ENCODE assay signal across 8 cellular contexts in genomic region chr11:77547863-77548551, GRCh38. TPM values are rescaled to one million over a fixed set of nuclear protein-coding genes. Genes with fewer than 3 reads are reported as not detected.
DNase-seq lines count a peak whose midpoint lies in the region; ATAC-seq, FAIRE-seq and TF ChIP-seq lines count a peak whose summit lies in the region.

No MANE protein-coding gene starts in this region.

- peak overlapping the region; percentile 8 for H3K27ac Mint-ChIP-seq in mesothelial cell of epicardium

- H3K9ac ChIP-seq in SU-DHL-6 (ENCODE audit: low read length) (no peak overlapping the region), endothelial cell of umbilical vein (replicated peaks; ENCODE audit: extremely low read depth, insufficient read depth, low read length) (no peak overlapping the region)

- H3K27me3 Mint-ChIP-seq in mesothelial cell of epicardium (ENCODE audit: low read depth) = no peaks in the 10 kb centered on the region

- no peaks in the 10 kb centered on the region for H3F3A ChIP-seq in SU-DHL-6 (ENCODE audit: insufficient read depth)

- no peaks in the 10 kb centered on the region for H3K9me3 ChIP-seq in SU-DHL-6 (ENCODE audit: insufficient read depth, low read length)
- no peaks in the 10 kb centered on the region for H3K9me3 ChIP-seq in endothelial cell of umbilical vein (replicated peaks; ENCODE audit: control insufficient read depth, insufficient read depth, low read length)

- no peaks in the 10 kb centered on the region for H3K79me2 ChIP-seq in SU-DHL-6 (ENCODE audit: insufficient read depth, low read length)
- no peaks in the 10 kb centered on the region for H3K79me2 ChIP-seq in endothelial cell of umbilical vein (ENCODE audit: control insufficient read depth, insufficient read depth, low read length)

- H3K4me2 ChIP-seq in SU-DHL-6 (ENCODE audit: low read depth, low read length, poor library complexity, severe bottlenecking) (no peak overlapping the region), endothelial cell of umbilical vein (ENCODE audit: insufficient read depth, low read length) (no peak overlapping the region)

- TF ChIP-seq CTCF in AG04449 (IDR thresholded peaks at IDR 0.05; ENCODE audit: insufficient read depth, low read length, missing control alignments) = peak; percentile 38
- TF ChIP-seq CTCF in GM12865 (IDR thresholded peaks at IDR 0.05; ENCODE audit: insufficient read depth, low read depth, low read length, missing control alignments) = peak; percentile 56
- peak; percentile 46 for TF ChIP-seq CTCF in SU-DHL-6 (IDR thresholded peaks at IDR 0.05; ENCODE audit: insufficient read depth, low read length, poor library complexity, severe bottlenecking)
- peak; percentile 40 to 53 for TF ChIP-seq CTCF in endothelial cell of umbilical vein (IDR thresholded peaks at IDR 0.05; ENCODE audit: extremely low read depth in 1 of 2, insufficient read depth in 1 of 2, low read depth in 1 of 2, low read length in 2 of 2)
- TF ChIP-seq CTCF in mesothelial cell of epicardium (IDR thresholded peaks at IDR 0.05; ENCODE audit: unreplicated experiment) = peak; percentile 58

- no TSS peak for BruUV-seq in endothelial cell of umbilical vein (replicated peaks; lab: Mats Ljungman, UMichigan)

- H3K27me3 ChIP-seq in SU-DHL-6 (ENCODE audit: low read length) (no peaks in the 10 kb centered on the region), endothelial cell of umbilical vein (ENCODE audit: control insufficient read depth in 2 of 2, insufficient read depth in 2 of 2, low read length in 2 of 2) (no peaks in the 10 kb centered on the region)

- dilution Hi-C loops in endothelial cell of umbilical vein (cut with MboI; ENCODE audit: extremely low pct_ligation_motif_present, low sequenced_read_pairs) = no loop called here

- no peak overlapping the region for H3K4me3 Mint-ChIP-seq in mesothelial cell of epicardium

- H3K36me3 Mint-ChIP-seq in mesothelial cell of epicardium = no peaks in the 10 kb centered on the region

- TF ChIP-seq POLR2A in endothelial cell of umbilical vein (IDR thresholded peaks at IDR 0.05; ENCODE audit: low read depth, low read length) = no peak

- H3K4me1 Mint-ChIP-seq in mesothelial cell of epicardium = peaks cover 6% of the 10 kb centered on the region

- no peaks in the 10 kb centered on the region for H3K9me3 Mint-ChIP-seq in mesothelial cell of epicardium

- H3K27ac ChIP-seq in SU-DHL-6 (ENCODE audit: low read depth, low read length) (no peak overlapping the region), endothelial cell of umbilical vein (ENCODE audit: insufficient read depth, low read depth, low read length) (no peak overlapping the region)

- intact Hi-C loops in endothelial cell of umbilical vein (cut with micrococcal nuclease) = loop anchor here (1.0 to 10.0 kb wide), 6 partner anchors 71 to 501 kb away; no protein-coding TSS in a partner anchor

- H3K4me3 ChIP-seq in AG04449 (ENCODE audit: low read depth, low read length) (no peak overlapping the region), GM12865 (ENCODE audit: low read depth, low read length) (no peak overlapping the region), SU-DHL-6 (ENCODE audit: insufficient read depth, low read length, poor library complexity, severe bottlenecking) (no peak overlapping the region), endothelial cell of umbilical vein (replicated peaks in 1 of 3; ENCODE audit: insufficient read depth in 1 of 3, low read depth in 1 of 3, low read length in 3 of 3) (no peak overlapping the region)

- H3K36me3 ChIP-seq in SU-DHL-6 (ENCODE audit: low read length) (no peaks in the 10 kb centered on the region), endothelial cell of umbilical vein (ENCODE audit: control insufficient read depth in 2 of 2, extremely low read depth in 1 of 2, insufficient read depth in 2 of 2, low read length in 2 of 2) (no peaks in the 10 kb centered on the region)

- DNase-seq in AG04449 (ENCODE audit: low read depth, low spot score) = peak; percentile 21
- DNase-seq in GM12865 (ENCODE audit: low read depth) = peak; percentile 76
- DNase-seq in NCI-H1694 (lab: John Stamatoyannopoulos, UW) = peak; percentile 73
- DNase-seq in endothelial cell of umbilical vein (ENCODE audit: low read depth, low spot score) = peak; percentile 58
- no peak for DNase-seq in mesothelial cell of epicardium (ENCODE audit: low spot score in 2 of 2, unreplicated experiment in 2 of 2)
- DNase-seq in UCSD-AML1 (lab: John Stamatoyannopoulos, UW; ENCODE audit: unreplicated experiment) = no peak

- H3K9me1 ChIP-seq in endothelial cell of umbilical vein (replicated peaks; ENCODE audit: control insufficient read depth, extremely low read depth, insufficient read depth, low read length) = no peaks in the 10 kb centered on the region

- H2AFZ ChIP-seq in SU-DHL-6 (ENCODE audit: low read depth, low read length, severe bottlenecking) (no peak overlapping the region), endothelial cell of umbilical vein (ENCODE audit: low read depth, low read length) (peak overlapping the region; percentile 50)

- no peaks in the 10 kb centered on the region for H3K4me1 ChIP-seq in endothelial cell of umbilical vein (ENCODE audit: control insufficient read depth, extremely low read depth, insufficient read depth, low read length)

- CTCF ChIA-PET in AG04449 (lab: Yijun Ruan, JAX) = interaction anchor here (0.6 to 6.9 kb wide), 76 partner anchors 8 to 509 kb away, joined by 3 to 170 read pairs (median 4); partner anchors contain the start of gene MYO7A
- CTCF ChIA-PET in endothelial cell of umbilical vein (lab: Charles Lee) = interaction anchor here (0.6 to 3.7 kb wide), 86 partner anchors 8 to 628 kb away, joined by 3 to 235 read pairs (median 5); partner anchors contain the start of genes AQP11, MYO7A and PAK1

- POLR2A ChIA-PET in AG04449 (lab: Yijun Ruan, JAX) (no interaction called here), endothelial cell of umbilical vein (lab: Charles Lee) (no interaction called here)

- ATAC-seq in GM18870 (IDR thresholded peaks at IDR 0.05; ENCODE audit: unreplicated experiment) = no peak

- H3K9me2 ChIP-seq in SU-DHL-6 (replicated peaks; ENCODE audit: insufficient read depth, low read length) = no peaks in the 10 kb centered on the region

- H4K20me1 ChIP-seq in SU-DHL-6 (ENCODE audit: low read depth, low read length) = no peaks in the 10 kb centered on the region
- no peaks in the 10 kb centered on the region for H4K20me1 ChIP-seq in endothelial cell of umbilical vein (replicated peaks; ENCODE audit: control insufficient read depth, extremely low read depth, insufficient read depth, low read length)

- peak; percentile 90 for FAIRE-seq in endothelial cell of umbilical vein (lab: Jason Lieb, UNC)

TF ChIP-seq in endothelial cell of umbilical vein, 7 proteins besides CTCF, POLR2A, EP300 and RAD21:
- no peak for TF ChIP-seq MAX (IDR thresholded peaks at IDR 0.05; ENCODE audit: insufficient read depth, insufficient read length)
- no peak for TF ChIP-seq GATA2 (IDR thresholded peaks at IDR 0.05; ENCODE audit: insufficient read depth, insufficient read length, low read depth, low read length)
- TF ChIP-seq POLR2AphosphoS5 (IDR thresholded peaks at IDR 0.05; ENCODE audit: insufficient read depth, low read depth, low read length) = no peak
- no peak for TF ChIP-seq FOS (IDR thresholded peaks at IDR 0.05; ENCODE audit: borderline replicate concordance, insufficient read depth, low read length)
- TF ChIP-seq JUN (IDR thresholded peaks at IDR 0.05; ENCODE audit: borderline replicate concordance, insufficient read depth, insufficient read length, low read depth) = no peak
- no peak for TF ChIP-seq MYC (IDR thresholded peaks at IDR 0.05; ENCODE audit: low read depth, low read length)
- TF ChIP-seq EZH2 (IDR thresholded peaks at IDR 0.05; ENCODE audit: borderline replicate concordance, low read depth, low read length, severe bottlenecking) = no peak

RNA-seq across cellular contexts. Expression of gene AQP11, which starts 41.7 kb away (rescaled TPM):
- total RNA-seq in endothelial cell of umbilical vein (0.22 and 0.35 TPM in 2 replicates), mesothelial cell of epicardium (1.8 to 1.9 TPM (median 1.9 TPM) in 3 replicates)
- 0.55 and 0.72 TPM in 2 replicates for polyA plus RNA-seq in endothelial cell of umbilical vein
- 0.30 and 0.31 TPM in 2 replicates for polyA plus RNA-seq in endothelial cell of umbilical vein (2011; cell fraction: cytosol; rRNA removed)
- polyA plus RNA-seq in endothelial cell of umbilical vein (2011; cell fraction: nucleus; rRNA removed) = 0.46 and 0.53 TPM in 2 replicates
- 0.42 and 0.92 TPM in 2 replicates for polyA plus RNA-seq in endothelial cell of umbilical vein (2012)
- polyA minus RNA-seq in endothelial cell of umbilical vein = 0.58 and 0.98 TPM in 2 replicates
- 0.72 TPM for polyA minus RNA-seq in endothelial cell of umbilical vein (2011; cell fraction: cytosol; rRNA and poly(A)+ RNA removed)
- 0.38 TPM in 1 of 2 replicates, not detected in the other for polyA minus RNA-seq in endothelial cell of umbilical vein (2011; cell fraction: nucleus; rRNA and poly(A)+ RNA removed)

Comparison
In these comparisons a context has a peak if more than half of its experiments do, and no peak if none do; other contexts are left out.
1. DNase-seq: peak in AG04449 (single experiment), GM12865 (single experiment), NCI-H1694 (single experiment) and endothelial cell of umbilical vein (single experiment); none in mesothelial cell of epicardium (0 of 2) and UCSD-AML1 (single experiment).
2. Peak in every context shown above with its lines, with median percentiles within 50 percentile points of each other: CTCF ChIP-seq.